9 cellular contexts compared by ENCODE assay signal in genomic region chr14:75986439-75986765, GRCh38. TPM values are rescaled to one million over a fixed set of nuclear protein-coding genes. Genes with fewer than 3 reads are reported as not detected.
DNase-seq lines count a peak whose midpoint lies in the region; ATAC-seq and TF ChIP-seq lines count a peak whose summit lies in the region.
"Had no signal": no experiment of that assay in that cellular context is flagged by ENCODE, and none has a peak within 500 bp of the region (broad histone marks: within the 10 kb centered on the region; RNA-seq: fewer than 3 reads in every experiment).

No MANE protein-coding gene starts in this region.

- H3K27me3 ChIP-seq in rectal smooth muscle tissue (ENCODE audit: control insufficient read depth, insufficient read depth, low read length), result no peaks in the 10 kb centered on the region

- no peak overlapping the region for H3K9ac ChIP-seq in rectal smooth muscle tissue (ENCODE audit: low read length)

- CTCF ChIA-PET in T-cell (lab: Charles Lee), result interaction anchor here (0.6 to 6.4 kb wide), 5 partner anchors 80 to 1527 kb away, joined by 3 to 67 read pairs (median 3); no protein-coding TSS in a partner anchor

- H3K27me3 Mint-ChIP-seq in T-cell, result no peaks in the 10 kb centered on the region

- TF ChIP-seq CTCF in GM12864 (IDR thresholded peaks at IDR 0.05; ENCODE audit: low read depth, low read length, missing control alignments) (no peak), fibroblast of the aortic adventitia (IDR thresholded peaks at IDR 0.05; ENCODE audit: insufficient read depth, low read length) (no peak)

- no peak for ATAC-seq in T-cell (replicated peaks in 1 of 4)

- no peak overlapping the region for H3K27ac Mint-ChIP-seq in T-cell

- peaks cover 8% of the 10 kb centered on the region for H3K4me1 ChIP-seq in rectal smooth muscle tissue (ENCODE audit: control insufficient read depth, insufficient read depth, low read length)

- H3K36me3 Mint-ChIP-seq in T-cell, result peaks cover 12% of the 10 kb centered on the region

- POLR2A ChIA-PET in T-cell (lab: Charles Lee), result no interaction called here

- H3K36me3 ChIP-seq in rectal smooth muscle tissue (ENCODE audit: control insufficient read depth, insufficient read depth, low read length), result no peaks in the 10 kb centered on the region

- H3K27ac ChIP-seq in rectal smooth muscle tissue (ENCODE audit: low read depth, low read length), result peak overlapping the region; percentile 78

- DNase-seq in GM12864 (ENCODE audit: low read depth) (no peak), T-cell (no peak), fibroblast of the aortic adventitia (ENCODE audit: low read depth) (peak; percentile 31), SHP77 (lab: John Stamatoyannopoulos, UW) (no peak), NCI-H2196 (lab: John Stamatoyannopoulos, UW; ENCODE audit: unreplicated experiment) (no peak), NCI-H446 treated with DMSO at 0.1 percent for 48 hours (lab: John Stamatoyannopoulos, UW) (no peak), globus pallidus (ENCODE audit: low spot score) (no peak)
- DNase-seq: SW 1271 had no signal

- no peaks in the 10 kb centered on the region for H3K9me3 Mint-ChIP-seq in T-cell

- peak overlapping the region; percentile 69 for H3K4me3 ChIP-seq in GM12864 (ENCODE audit: low read depth, low read length)
- peak overlapping the region; percentile 86 for H3K4me3 ChIP-seq in fibroblast of the aortic adventitia (ENCODE audit: low read depth, low read length)
- H3K4me3 ChIP-seq in rectal smooth muscle tissue (ENCODE audit: low read length), result peak overlapping the region; percentile 87

- peak overlapping the region; percentile 85 to 89 (median 87) for H3K4me3 Mint-ChIP-seq in T-cell

- H3K4me1 Mint-ChIP-seq in T-cell, result peaks cover 24 to 26% (median 25%) of the 10 kb centered on the region in 3 donors

RNA-seq across cellular contexts. Expression of gene IFT43, which starts 0.8 kb away (rescaled TPM):
- total RNA-seq in T-cell, result 10 to 100 TPM in 4 of 5 donors, 1 to 10 TPM in 1; 10.0 to 13.5 (median 11.9) TPM
- total RNA-seq in fibroblast of the aortic adventitia (ENCODE audit: low replicate concordance), result 7.7 and 26.8 TPM in 2 replicates

RNA-seq across cellular contexts. Expression of gene TGFB3, which starts 4.6 kb away (rescaled TPM):
- 1 to 10 TPM; 6.4 to 9.6 (median 8.8) TPM for total RNA-seq in T-cell
- total RNA-seq in fibroblast of the aortic adventitia (ENCODE audit: low replicate concordance), result 9.9 and 15.2 TPM in 2 replicates
